Comparison of ENCODE assay signal across 11 cellular contexts in genomic region chr2:216349366-216349765, GRCh38. TPM values are rescaled to one million over a fixed set of nuclear protein-coding genes. Genes with fewer than 3 reads are reported as not detected.
DNase-seq lines count a peak whose midpoint lies in the region; ATAC-seq and TF ChIP-seq lines count a peak whose summit lies in the region.
"Had no signal": no experiment of that assay in that cellular context is flagged by ENCODE, and none has a peak within 500 bp of the region (broad histone marks: within the 10 kb centered on the region; RNA-seq: fewer than 3 reads in every experiment).

No MANE protein-coding gene starts in this region.

- DNase-seq in NCI-H82 (lab: John Stamatoyannopoulos, UW) (peak; percentile 75), NCI-H82 treated with DMSO at 0.1 percent for 48 hours (lab: John Stamatoyannopoulos, UW; ENCODE audit: unreplicated experiment) (no peak), H9 (peak; percentile 67), mesendoderm (peak; percentile 95), SIG-M5 (lab: John Stamatoyannopoulos, UW) (no peak)
- DNase-seq in activated CD8-positive, alpha-beta T cell treated with anti-CD3 and anti-CD28 coated beads, Interleukin-2, amount 10 ng/mL, durations not matched to agents 7 days and 5 days: no peak
- DNase-seq: upper lobe of right lung had no signal

- H3K4me2 ChIP-seq in H9 (ENCODE audit: insufficient read depth, insufficient read length, low read length): no peak overlapping the region
- no peak overlapping the region for H3K4me2 ChIP-seq in mesendoderm (ENCODE audit: low read length)

- H2AK5ac ChIP-seq in H9 (ENCODE audit: insufficient read length, low read length) (no peak overlapping the region), mesendoderm (ENCODE audit: low read length) (no peak overlapping the region)

- H3K4ac ChIP-seq in H9 (ENCODE audit: low read depth, low read length): no peak overlapping the region
- H3K4ac ChIP-seq in mesendoderm (ENCODE audit: low read depth, low read length): no peak overlapping the region

- no peak for ATAC-seq in activated CD8-positive, alpha-beta T cell treated with anti-CD3 and anti-CD28 coated beads, Interleukin-2, amount 10 ng/mL, durations not matched to agents 7 days and 5 days
- no peak for ATAC-seq in stimulated activated memory B cell treated with anti-CD40 and anti-IgM and Interleukin-4, amounts not matched to agents 10 μg/mL and 1 μg/mL and 100 μg/mL, for 72 hours
- no peak for ATAC-seq in HG03045 (IDR thresholded peaks at IDR 0.05; ENCODE audit: unreplicated experiment)

- H3K4me3 Mint-ChIP-seq in H9: peak overlapping the region in 1 of 2 experiments; percentile 2; a peak in 2 of 5 replicates
- H3K4me3 Mint-ChIP-seq in activated CD8-positive, alpha-beta T cell treated with anti-CD3 and anti-CD28 coated beads, Interleukin-2, amount 10 ng/mL, durations not matched to agents 7 days and 5 days: no peak overlapping the region
- H3K4me3 Mint-ChIP-seq in stimulated activated memory B cell treated with anti-CD40 and anti-IgM and Interleukin-4, amounts not matched to agents 10 μg/mL and 1 μg/mL and 100 μg/mL, for 72 hours: no peak overlapping the region

- H3K9me3 Mint-ChIP-seq in H9: no peaks in the 10 kb centered on the region
- no peaks in the 10 kb centered on the region for H3K9me3 Mint-ChIP-seq in activated CD8-positive, alpha-beta T cell treated with anti-CD3 and anti-CD28 coated beads, Interleukin-2, amount 10 ng/mL, durations not matched to agents 7 days and 5 days (ENCODE audit: insufficient read depth)
- H3K9me3 Mint-ChIP-seq in stimulated activated memory B cell treated with anti-CD40 and anti-IgM and Interleukin-4, amounts not matched to agents 10 μg/mL and 1 μg/mL and 100 μg/mL, for 72 hours: peaks cover 3% of the 10 kb centered on the region

- CTCF ChIA-PET in activated CD8-positive, alpha-beta T cell treated with anti-CD3 and anti-CD28 coated beads, Interleukin-2, amount 10 ng/mL, durations not matched to agents 7 days and 5 days (lab: Charles Lee): interaction anchor here (2.2 kb wide), 1 partner anchor 55 kb away, joined by 9 read pairs; no protein-coding TSS in a partner anchor

- no peaks in the 10 kb centered on the region for H3K27me3 ChIP-seq in H9 (ENCODE audit: insufficient read depth, low read length)
- H3K27me3 ChIP-seq in mesendoderm (ENCODE audit: insufficient read depth, low read length, poor library complexity): no peaks in the 10 kb centered on the region
- H3K27me3 ChIP-seq: upper lobe of right lung had no signal

- no peaks in the 10 kb centered on the region for H3K36me3 ChIP-seq in mesendoderm (ENCODE audit: control insufficient read depth, insufficient read depth, low read length)
- H3K36me3 ChIP-seq: upper lobe of right lung had no signal

- H3K79me1 ChIP-seq in H9 (ENCODE audit: insufficient read depth, low read depth, low read length, poor library complexity, severe bottlenecking): no peaks in the 10 kb centered on the region
- no peaks in the 10 kb centered on the region for H3K79me1 ChIP-seq in mesendoderm (ENCODE audit: low read length)

- H3T11ph ChIP-seq in H9 (ENCODE audit: low read length): no peak overlapping the region

- H3K56ac ChIP-seq in H9 (ENCODE audit: insufficient read length, low read depth, low read length) (no peak overlapping the region), mesendoderm (ENCODE audit: low read length) (no peak overlapping the region)

- H3K23ac ChIP-seq in H9 (ENCODE audit: insufficient read length, low read depth, low read length) (no peak overlapping the region), mesendoderm (ENCODE audit: low read length) (no peak overlapping the region)

- no peaks in the 10 kb centered on the region for H3K9me3 ChIP-seq in H9 (ENCODE audit: control insufficient read depth, low read depth, low read length)
- H3K9me3 ChIP-seq: upper lobe of right lung had no signal

- H4K8ac ChIP-seq in H9 (replicated peaks; ENCODE audit: insufficient read length, low read depth, low read length): no peak overlapping the region
- H4K8ac ChIP-seq in mesendoderm (ENCODE audit: low read depth, low read length): no peak overlapping the region

- TF ChIP-seq CTCF in H9 (conservative IDR thresholded peaks at IDR 0.05): no peak

- no peak overlapping the region for H4K91ac ChIP-seq in H9 (ENCODE audit: insufficient read length, low read depth, low read length)

- H3K18ac ChIP-seq in H9 (ENCODE audit: insufficient read length, low read depth, low read length) (no peak overlapping the region), mesendoderm (ENCODE audit: low read length) (no peak overlapping the region)

- H2BK12ac ChIP-seq in H9 (ENCODE audit: insufficient read length, low read depth, low read length): no peak overlapping the region

- peaks cover 47 to 55% of the 10 kb centered on the region in 2 experiments for H3K4me1 Mint-ChIP-seq in H9
- peaks cover 72% of the 10 kb centered on the region for H3K4me1 Mint-ChIP-seq in activated CD8-positive, alpha-beta T cell treated with anti-CD3 and anti-CD28 coated beads, Interleukin-2, amount 10 ng/mL, durations not matched to agents 7 days and 5 days (ENCODE audit: low read depth)
- no peaks in the 10 kb centered on the region for H3K4me1 Mint-ChIP-seq in stimulated activated memory B cell treated with anti-CD40 and anti-IgM and Interleukin-4, amounts not matched to agents 10 μg/mL and 1 μg/mL and 100 μg/mL, for 72 hours

- no peak overlapping the region for H2BK20ac ChIP-seq in H9 (ENCODE audit: low read depth, low read length, poor library complexity, severe bottlenecking)

- WGBS in H9 (ENCODE audit: extremely low coverage, insufficient read length, low lambda C conversion rate): no CpG with 5 or more reads among the region's 3 CpGs
- no CpG with 5 or more reads among the region's 3 CpGs for WGBS in mesendoderm (ENCODE audit: extremely low coverage, insufficient coverage, low lambda C conversion rate)

- H4K20me1 ChIP-seq in H9 (ENCODE audit: control insufficient read depth, insufficient read depth, insufficient read length): no peaks in the 10 kb centered on the region

- no peaks in the 10 kb centered on the region for H3K23me2 ChIP-seq in H9 (ENCODE audit: insufficient read length, low read depth, low read length, poor library complexity, severe bottlenecking)

- H3K27ac Mint-ChIP-seq in H9: peak overlapping the region in 2 of 3 experiments; percentile 16 to 87; a peak in 3 of 7 replicates
- H3K27ac Mint-ChIP-seq in activated CD8-positive, alpha-beta T cell treated with anti-CD3 and anti-CD28 coated beads, Interleukin-2, amount 10 ng/mL, durations not matched to agents 7 days and 5 days: peak overlapping the region; percentile 55
- no peak overlapping the region for H3K27ac Mint-ChIP-seq in stimulated activated memory B cell treated with anti-CD40 and anti-IgM and Interleukin-4, amounts not matched to agents 10 μg/mL and 1 μg/mL and 100 μg/mL, for 72 hours

- H2BK15ac ChIP-seq in H9 (ENCODE audit: low read depth, low read length) (no peak overlapping the region), mesendoderm (replicated peaks; ENCODE audit: low read depth) (no peak overlapping the region)

- H2BK5ac ChIP-seq in H9 (ENCODE audit: insufficient read length, low read length) (no peak overlapping the region), mesendoderm (ENCODE audit: low read length) (no peak overlapping the region)

- peaks cover 1% of the 10 kb centered on the region for H3K27me3 Mint-ChIP-seq in H9 (ENCODE audit: low read depth)
- no peaks in the 10 kb centered on the region for H3K27me3 Mint-ChIP-seq in activated CD8-positive, alpha-beta T cell treated with anti-CD3 and anti-CD28 coated beads, Interleukin-2, amount 10 ng/mL, durations not matched to agents 7 days and 5 days (ENCODE audit: low read depth)
- H3K27me3 Mint-ChIP-seq in stimulated activated memory B cell treated with anti-CD40 and anti-IgM and Interleukin-4, amounts not matched to agents 10 μg/mL and 1 μg/mL and 100 μg/mL, for 72 hours: peaks cover 17% of the 10 kb centered on the region

- H3K27ac ChIP-seq in H9 (ENCODE audit: insufficient read length, low read depth, low read length): no peak overlapping the region
- H3K27ac ChIP-seq in mesendoderm (ENCODE audit: low read depth, low read length): no peak overlapping the region
- H3K27ac ChIP-seq: upper lobe of right lung had no signal

- no peak overlapping the region for H3K4me3 ChIP-seq in mesendoderm (ENCODE audit: low read length)
- H3K4me3 ChIP-seq: skin epidermis, upper lobe of right lung had no signal

- no peaks in the 10 kb centered on the region; a peak in 1 of 7 replicates for H3K36me3 Mint-ChIP-seq in H9 (ENCODE audit: insufficient read depth in 1 of 3, low read depth in 3 of 3)
- H3K36me3 Mint-ChIP-seq in activated CD8-positive, alpha-beta T cell treated with anti-CD3 and anti-CD28 coated beads, Interleukin-2, amount 10 ng/mL, durations not matched to agents 7 days and 5 days (ENCODE audit: low read depth): peaks cover 10% of the 10 kb centered on the region
- no peaks in the 10 kb centered on the region for H3K36me3 Mint-ChIP-seq in stimulated activated memory B cell treated with anti-CD40 and anti-IgM and Interleukin-4, amounts not matched to agents 10 μg/mL and 1 μg/mL and 100 μg/mL, for 72 hours

- H4K5ac ChIP-seq in H9 (ENCODE audit: insufficient read length, low read depth, low read length): no peak overlapping the region
- no peak overlapping the region for H4K5ac ChIP-seq in mesendoderm (ENCODE audit: low read length)

- H3K79me2 ChIP-seq in H9 (ENCODE audit: insufficient read depth, low read length) (no peaks in the 10 kb centered on the region), mesendoderm (ENCODE audit: control insufficient read depth, insufficient read depth, low read length) (no peaks in the 10 kb centered on the region)

- H3K4me1 ChIP-seq in H9 (ENCODE audit: insufficient read depth, low read length): peaks cover 17% of the 10 kb centered on the region
- peaks cover 23% of the 10 kb centered on the region for H3K4me1 ChIP-seq in mesendoderm (ENCODE audit: control insufficient read depth, low read depth, low read length)
- H3K4me1 ChIP-seq: upper lobe of right lung had no signal

- H3K9ac ChIP-seq in H9 (ENCODE audit: extremely low read depth, insufficient read length, low read length) (no peak overlapping the region), mesendoderm (ENCODE audit: low read length) (no peak overlapping the region)

- H2BK120ac ChIP-seq in H9 (ENCODE audit: low read depth, low read length, poor library complexity, severe bottlenecking) (no peak overlapping the region), mesendoderm (ENCODE audit: low read depth, low read length) (no peak overlapping the region)

- H3K14ac ChIP-seq in H9 (ENCODE audit: insufficient read depth, low read length): no peak overlapping the region

- POLR2A ChIA-PET in activated CD8-positive, alpha-beta T cell treated with anti-CD3 and anti-CD28 coated beads, Interleukin-2, amount 10 ng/mL, durations not matched to agents 7 days and 5 days (lab: Charles Lee): interaction anchor here (1.0 kb wide), 1 partner anchor 34 kb away, joined by 3 read pairs; no protein-coding TSS in a partner anchor

- H2AFZ ChIP-seq in H9 (ENCODE audit: low read length): no peak overlapping the region

RNA-seq across cellular contexts. Expression of gene MARCHF4, which starts 22.9 kb away (rescaled TPM):
- 0.26 and 0.33 TPM in 2 replicates for total RNA-seq in H9 (2021)
- not detected for total RNA-seq in activated CD8-positive, alpha-beta T cell treated with anti-CD3 and anti-CD28 coated beads, Interleukin-2, amount 10 ng/mL, durations not matched to agents 7 days and 5 days
- 0.93 TPM for polyA plus RNA-seq in mesendoderm (2013, experiment 1 of 2)
- 0.80 TPM for polyA plus RNA-seq in mesendoderm (2013, experiment 2 of 2)
- polyA plus RNA-seq: esophagus had no signal

Comparison
In these comparisons a context has a peak if more than half of its experiments do, and no peak if none do; other contexts are left out.
1. DNase-seq: peak in NCI-H82 (single experiment), H9 (single experiment) and mesendoderm (single experiment); none in NCI-H82 treated with DMSO at 0.1 percent for 48 hours (single experiment), activated CD8-positive, alpha-beta T cell treated with anti-CD3 and anti-CD28 coated beads, Interleukin-2, amount 10 ng/mL, durations not matched to agents 7 days and 5 days (single experiment) and SIG-M5 (single experiment).